Comparison of ENCODE assay signal across 1 cellular context in the genomic region with DNA sequence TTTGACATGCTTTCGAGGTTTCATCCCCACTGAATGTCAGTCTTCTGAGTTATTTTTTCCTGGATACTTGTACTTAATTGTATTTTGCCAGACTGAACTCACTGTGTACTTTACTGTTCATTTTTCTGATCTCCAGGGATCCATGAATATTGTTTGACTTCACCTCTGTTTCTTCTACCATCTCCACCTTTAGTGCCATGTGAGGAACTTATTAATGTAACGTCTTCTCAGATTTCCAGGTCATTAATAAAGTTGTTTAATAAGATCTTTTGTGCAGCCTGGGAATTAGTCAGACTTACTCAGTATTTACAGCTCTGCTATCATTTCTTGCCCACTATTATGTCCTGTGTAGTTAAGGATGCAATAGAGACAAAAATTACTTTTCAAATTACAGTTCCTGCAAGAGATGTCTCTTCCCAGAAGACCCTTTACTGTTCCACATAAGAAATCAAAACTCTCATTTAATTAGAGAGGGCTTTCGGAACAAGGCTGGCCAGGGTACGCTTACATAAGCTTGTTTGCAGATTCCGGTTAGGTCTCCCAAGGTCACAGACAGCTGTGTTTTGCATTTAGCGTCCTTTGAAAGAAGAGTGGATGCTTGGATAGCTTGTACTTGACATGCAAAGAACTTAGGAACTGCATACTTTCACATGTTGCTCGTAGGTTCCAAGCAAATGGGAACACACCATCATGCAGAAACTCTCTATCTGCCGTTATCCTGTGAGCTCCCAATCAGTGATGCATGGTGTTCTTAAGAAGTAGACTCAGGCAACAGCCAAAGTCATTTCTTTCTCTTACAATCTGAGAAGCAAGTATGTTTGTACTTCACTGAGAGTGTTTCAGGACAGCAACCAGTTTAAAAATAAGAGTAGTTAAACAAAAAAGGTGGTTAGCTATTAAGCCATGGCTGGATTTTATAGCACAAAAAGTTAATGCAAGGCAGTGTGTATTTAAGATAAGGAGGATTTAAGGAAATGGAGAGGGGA.
TF ChIP-seq lines count a peak whose summit lies in the region.

No MANE protein-coding gene starts in this region.

TF ChIP-seq in HepG2, 621 proteins besides CTCF, POLR2A, EP300 and RAD21 (continued from another document and continues in another):
- TF ChIP-seq NCOR1 (IDR thresholded peaks at IDR 0.05; ENCODE audit: borderline replicate concordance, low read length) (peak; percentile 70), GATAD1 (CRISPR knock-in tag; IDR thresholded peaks at IDR 0.05) (peak; percentile 66; the same call in 1 of the 2 replicates), ZNF468 (CRISPR knock-in tag; IDR thresholded peaks at IDR 0.05) (no peak), ZMYM4 (CRISPR knock-in tag; IDR thresholded peaks at IDR 0.05) (peak; percentile 77), ARNT2 (CRISPR knock-in tag; IDR thresholded peaks at IDR 0.05; ENCODE audit: low read depth) (no peak), YEATS4 (CRISPR knock-in tag; IDR thresholded peaks at IDR 0.05; ENCODE audit: borderline replicate concordance) (0 out of 2 replicates have a peak, but pooled peaks have one; percentile 36), GATAD2A (CRISPR knock-in tag; IDR thresholded peaks at IDR 0.05) (peak; percentile 95), ZNF556 (CRISPR knock-in tag; IDR thresholded peaks at IDR 0.05; ENCODE audit: borderline replicate concordance) (peak; percentile 27; the same call in 1 of the 2 replicates), SP1 (IDR thresholded peaks at IDR 0.05) (no peak), SP1 (CRISPR knock-in tag; IDR thresholded peaks at IDR 0.05) (no peak), MED13 (CRISPR knock-in tag; IDR thresholded peaks at IDR 0.05) (peak; percentile 88), JUNB (CRISPR knock-in tag; IDR thresholded peaks at IDR 0.05; ENCODE audit: borderline replicate concordance) (no peak), NFYB (CRISPR knock-in tag; IDR thresholded peaks at IDR 0.05) (no peak), PHF21A (CRISPR knock-in tag; IDR thresholded peaks at IDR 0.05) (peak; percentile 79; the same call in 1 of the 2 replicates), ZNF136 (CRISPR knock-in tag; IDR thresholded peaks at IDR 0.05; ENCODE audit: low read depth) (0 out of 2 replicates have a peak, but pooled peaks have one; percentile 44), ZC3H4 (CRISPR knock-in tag; IDR thresholded peaks at IDR 0.05; ENCODE audit: borderline replicate concordance) (peak; percentile 80; the same call in 1 of the 2 replicates), SMARCE1 (IDR thresholded peaks at IDR 0.05; ENCODE audit: borderline replicate concordance) (no peak), NR2F6 (IDR thresholded peaks at IDR 0.05) (peak; percentile 83), NR2F6 (CRISPR knock-in tag; IDR thresholded peaks at IDR 0.05) (peak; percentile 82), RXRB (CRISPR knock-in tag; IDR thresholded peaks at IDR 0.05; ENCODE audit: borderline replicate concordance) (peak; percentile 97), HOXA7 (CRISPR knock-in tag; IDR thresholded peaks at IDR 0.05) (no peak), RFX1 (IDR thresholded peaks at IDR 0.05) (no peak), ZNF33A (CRISPR knock-in tag; IDR thresholded peaks at IDR 0.05; ENCODE audit: borderline replicate concordance) (no peak), HNF4G (IDR thresholded peaks at IDR 0.05; ENCODE audit: borderline replicate concordance, low read depth, low read length) (peak; percentile 21; the same call in 1 of the 2 replicates), HNF4G (CRISPR knock-in tag; IDR thresholded peaks at IDR 0.05; ENCODE audit: borderline replicate concordance, low read depth) (no peak), ELF3 (CRISPR knock-in tag; IDR thresholded peaks at IDR 0.05) (peak; percentile 87), ZNF564 (CRISPR knock-in tag; IDR thresholded peaks at IDR 0.05) (peak; percentile 57; the same call in 1 of the 2 replicates), REL (CRISPR knock-in tag; conservative IDR thresholded peaks at IDR 0.05) (no peak), RBAK (CRISPR knock-in tag; IDR thresholded peaks at IDR 0.05) (no peak), MIXL1 (CRISPR knock-in tag; IDR thresholded peaks at IDR 0.05) (peak; percentile 98), WIZ (CRISPR knock-in tag; IDR thresholded peaks at IDR 0.05) (no peak)
- TF ChIP-seq, protein P1, sequence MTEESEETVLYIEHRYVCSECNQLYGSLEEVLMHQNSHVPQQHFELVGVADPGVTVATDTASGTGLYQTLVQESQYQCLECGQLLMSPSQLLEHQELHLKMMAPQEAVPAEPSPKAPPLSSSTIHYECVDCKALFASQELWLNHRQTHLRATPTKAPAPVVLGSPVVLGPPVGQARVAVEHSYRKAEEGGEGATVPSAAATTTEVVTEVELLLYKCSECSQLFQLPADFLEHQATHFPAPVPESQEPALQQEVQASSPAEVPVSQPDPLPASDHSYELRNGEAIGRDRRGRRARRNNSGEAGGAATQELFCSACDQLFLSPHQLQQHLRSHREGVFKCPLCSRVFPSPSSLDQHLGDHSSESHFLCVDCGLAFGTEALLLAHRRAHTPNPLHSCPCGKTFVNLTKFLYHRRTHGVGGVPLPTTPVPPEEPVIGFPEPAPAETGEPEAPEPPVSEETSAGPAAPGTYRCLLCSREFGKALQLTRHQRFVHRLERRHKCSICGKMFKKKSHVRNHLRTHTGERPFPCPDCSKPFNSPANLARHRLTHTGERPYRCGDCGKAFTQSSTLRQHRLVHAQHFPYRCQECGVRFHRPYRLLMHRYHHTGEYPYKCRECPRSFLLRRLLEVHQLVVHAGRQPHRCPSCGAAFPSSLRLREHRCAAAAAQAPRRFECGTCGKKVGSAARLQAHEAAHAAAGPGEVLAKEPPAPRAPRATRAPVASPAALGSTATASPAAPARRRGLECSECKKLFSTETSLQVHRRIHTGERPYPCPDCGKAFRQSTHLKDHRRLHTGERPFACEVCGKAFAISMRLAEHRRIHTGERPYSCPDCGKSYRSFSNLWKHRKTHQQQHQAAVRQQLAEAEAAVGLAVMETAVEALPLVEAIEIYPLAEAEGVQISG (CRISPR knock-in tag; IDR thresholded peaks at IDR 0.05): peak; percentile 59
- TF ChIP-seq, protein P2, sequence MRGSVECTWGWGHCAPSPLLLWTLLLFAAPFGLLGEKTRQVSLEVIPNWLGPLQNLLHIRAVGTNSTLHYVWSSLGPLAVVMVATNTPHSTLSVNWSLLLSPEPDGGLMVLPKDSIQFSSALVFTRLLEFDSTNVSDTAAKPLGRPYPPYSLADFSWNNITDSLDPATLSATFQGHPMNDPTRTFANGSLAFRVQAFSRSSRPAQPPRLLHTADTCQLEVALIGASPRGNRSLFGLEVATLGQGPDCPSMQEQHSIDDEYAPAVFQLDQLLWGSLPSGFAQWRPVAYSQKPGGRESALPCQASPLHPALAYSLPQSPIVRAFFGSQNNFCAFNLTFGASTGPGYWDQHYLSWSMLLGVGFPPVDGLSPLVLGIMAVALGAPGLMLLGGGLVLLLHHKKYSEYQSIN (CRISPR knock-in tag; IDR thresholded peaks at IDR 0.05; ENCODE audit: borderline replicate concordance): no peak
- TF ChIP-seq, protein P3, sequence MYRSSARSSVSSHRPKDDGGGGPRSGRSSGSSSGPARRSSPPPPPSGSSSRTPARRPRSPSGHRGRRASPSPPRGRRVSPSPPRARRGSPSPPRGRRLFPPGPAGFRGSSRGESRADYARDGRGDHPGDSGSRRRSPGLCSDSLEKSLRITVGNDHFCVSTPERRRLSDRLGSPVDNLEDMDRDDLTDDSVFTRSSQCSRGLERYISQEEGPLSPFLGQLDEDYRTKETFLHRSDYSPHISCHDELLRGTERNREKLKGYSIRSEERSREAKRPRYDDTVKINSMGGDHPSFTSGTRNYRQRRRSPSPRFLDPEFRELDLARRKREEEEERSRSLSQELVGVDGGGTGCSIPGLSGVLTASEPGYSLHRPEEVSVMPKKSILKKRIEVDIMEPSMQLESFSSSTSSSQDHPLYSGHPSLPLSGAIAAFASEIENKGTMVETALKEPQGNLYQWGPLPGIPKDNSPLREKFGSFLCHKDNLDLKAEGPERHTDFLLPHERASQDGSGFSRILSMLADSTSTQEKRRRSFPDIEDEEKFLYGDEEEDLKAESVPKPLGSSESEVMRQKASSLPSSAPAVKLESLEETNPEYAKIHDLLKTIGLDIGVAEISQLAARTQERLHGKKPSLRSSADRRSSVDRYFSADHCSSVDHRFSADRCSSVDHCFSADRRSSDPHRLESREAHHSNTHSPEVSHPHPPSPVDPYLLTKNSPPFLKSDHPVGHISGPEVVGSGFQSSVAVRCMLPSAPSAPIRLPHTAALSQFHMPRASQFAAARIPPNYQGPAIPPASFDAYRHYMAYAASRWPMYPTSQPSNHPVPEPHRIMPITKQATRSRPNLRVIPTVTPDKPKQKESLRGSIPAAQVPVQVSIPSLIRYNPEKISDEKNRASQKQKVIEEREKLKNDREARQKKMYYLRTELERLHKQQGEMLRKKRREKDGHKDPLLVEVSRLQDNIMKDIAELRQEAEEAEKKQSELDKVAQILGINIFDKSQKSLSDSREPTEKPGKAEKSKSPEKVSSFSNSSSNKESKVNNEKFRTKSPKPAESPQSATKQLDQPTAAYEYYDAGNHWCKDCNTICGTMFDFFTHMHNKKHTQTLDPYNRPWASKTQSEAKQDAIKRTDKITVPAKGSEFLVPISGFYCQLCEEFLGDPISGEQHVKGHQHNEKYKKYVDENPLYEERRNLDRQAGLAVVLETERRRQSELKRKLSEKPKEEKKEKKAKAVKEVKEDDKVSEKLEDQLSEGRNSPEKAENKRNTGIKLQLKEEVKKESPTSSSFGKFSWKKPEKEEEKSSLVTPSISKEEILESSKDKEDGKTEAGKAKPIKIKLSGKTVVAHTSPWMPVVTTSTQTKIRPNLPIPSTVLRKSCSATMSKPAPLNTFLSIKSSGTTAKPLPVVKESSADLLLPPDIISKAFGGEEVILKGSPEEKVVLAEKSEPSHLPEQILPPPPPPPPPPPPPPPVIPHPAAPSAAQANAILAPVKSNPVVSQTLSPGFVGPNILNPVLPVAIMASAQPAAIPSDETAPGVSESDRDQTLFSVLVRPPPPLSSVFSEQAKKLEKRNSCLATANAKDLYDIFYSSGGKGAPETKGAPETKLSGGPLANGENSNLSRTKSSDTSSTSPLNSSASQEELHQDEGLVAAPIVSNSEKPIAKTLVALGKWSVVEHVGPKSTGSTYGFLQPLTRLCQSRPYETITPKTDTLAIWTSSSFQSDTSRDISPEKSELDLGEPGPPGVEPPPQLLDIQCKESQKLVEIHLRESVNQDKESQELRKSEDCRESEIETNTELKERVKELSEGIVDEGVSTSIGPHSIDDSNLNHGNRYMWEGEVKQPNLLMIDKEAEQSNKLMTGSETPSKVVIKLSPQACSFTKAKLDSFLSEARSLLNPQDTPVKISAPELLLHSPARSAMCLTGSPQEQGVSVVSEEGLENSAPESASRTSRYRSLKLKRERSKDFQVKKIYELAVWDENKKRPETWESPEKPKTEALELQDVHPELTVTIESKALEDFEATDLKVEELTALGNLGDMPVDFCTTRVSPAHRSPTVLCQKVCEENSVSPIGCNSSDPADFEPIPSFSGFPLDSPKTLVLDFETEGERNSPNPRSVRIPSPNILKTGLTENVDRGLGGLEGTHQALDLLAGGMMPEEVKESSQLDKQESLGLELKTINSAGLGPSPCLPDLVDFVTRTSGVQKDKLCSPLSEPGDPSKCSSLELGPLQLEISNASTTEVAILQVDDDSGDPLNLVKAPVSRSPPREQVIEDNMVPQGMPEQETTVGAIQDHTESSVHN (CRISPR knock-in tag; IDR thresholded peaks at IDR 0.05): no peak
- TF ChIP-seq, protein P4, sequence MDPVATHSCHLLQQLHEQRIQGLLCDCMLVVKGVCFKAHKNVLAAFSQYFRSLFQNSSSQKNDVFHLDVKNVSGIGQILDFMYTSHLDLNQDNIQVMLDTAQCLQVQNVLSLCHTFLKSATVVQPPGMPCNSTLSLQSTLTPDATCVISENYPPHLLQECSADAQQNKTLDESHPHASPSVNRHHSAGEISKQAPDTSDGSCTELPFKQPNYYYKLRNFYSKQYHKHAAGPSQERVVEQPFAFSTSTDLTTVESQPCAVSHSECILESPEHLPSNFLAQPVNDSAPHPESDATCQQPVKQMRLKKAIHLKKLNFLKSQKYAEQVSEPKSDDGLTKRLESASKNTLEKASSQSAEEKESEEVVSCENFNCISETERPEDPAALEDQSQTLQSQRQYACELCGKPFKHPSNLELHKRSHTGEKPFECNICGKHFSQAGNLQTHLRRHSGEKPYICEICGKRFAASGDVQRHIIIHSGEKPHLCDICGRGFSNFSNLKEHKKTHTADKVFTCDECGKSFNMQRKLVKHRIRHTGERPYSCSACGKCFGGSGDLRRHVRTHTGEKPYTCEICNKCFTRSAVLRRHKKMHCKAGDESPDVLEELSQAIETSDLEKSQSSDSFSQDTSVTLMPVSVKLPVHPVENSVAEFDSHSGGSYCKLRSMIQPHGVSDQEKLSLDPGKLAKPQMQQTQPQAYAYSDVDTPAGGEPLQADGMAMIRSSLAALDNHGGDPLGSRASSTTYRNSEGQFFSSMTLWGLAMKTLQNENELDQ (CRISPR knock-in tag; IDR thresholded peaks at IDR 0.05; ENCODE audit: borderline replicate concordance): no peak
- TF ChIP-seq, protein P5, sequence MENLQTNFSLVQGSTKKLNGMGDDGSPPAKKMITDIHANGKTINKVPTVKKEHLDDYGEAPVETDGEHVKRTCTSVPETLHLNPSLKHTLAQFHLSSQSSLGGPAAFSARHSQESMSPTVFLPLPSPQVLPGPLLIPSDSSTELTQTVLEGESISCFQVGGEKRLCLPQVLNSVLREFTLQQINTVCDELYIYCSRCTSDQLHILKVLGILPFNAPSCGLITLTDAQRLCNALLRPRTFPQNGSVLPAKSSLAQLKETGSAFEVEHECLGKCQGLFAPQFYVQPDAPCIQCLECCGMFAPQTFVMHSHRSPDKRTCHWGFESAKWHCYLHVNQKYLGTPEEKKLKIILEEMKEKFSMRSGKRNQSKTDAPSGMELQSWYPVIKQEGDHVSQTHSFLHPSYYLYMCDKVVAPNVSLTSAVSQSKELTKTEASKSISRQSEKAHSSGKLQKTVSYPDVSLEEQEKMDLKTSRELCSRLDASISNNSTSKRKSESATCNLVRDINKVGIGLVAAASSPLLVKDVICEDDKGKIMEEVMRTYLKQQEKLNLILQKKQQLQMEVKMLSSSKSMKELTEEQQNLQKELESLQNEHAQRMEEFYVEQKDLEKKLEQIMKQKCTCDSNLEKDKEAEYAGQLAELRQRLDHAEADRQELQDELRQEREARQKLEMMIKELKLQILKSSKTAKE (CRISPR knock-in tag; IDR thresholded peaks at IDR 0.05; ENCODE audit: borderline replicate concordance): peak; percentile 77; the same call in 1 of the 2 replicates
- TF ChIP-seq, protein P6, sequence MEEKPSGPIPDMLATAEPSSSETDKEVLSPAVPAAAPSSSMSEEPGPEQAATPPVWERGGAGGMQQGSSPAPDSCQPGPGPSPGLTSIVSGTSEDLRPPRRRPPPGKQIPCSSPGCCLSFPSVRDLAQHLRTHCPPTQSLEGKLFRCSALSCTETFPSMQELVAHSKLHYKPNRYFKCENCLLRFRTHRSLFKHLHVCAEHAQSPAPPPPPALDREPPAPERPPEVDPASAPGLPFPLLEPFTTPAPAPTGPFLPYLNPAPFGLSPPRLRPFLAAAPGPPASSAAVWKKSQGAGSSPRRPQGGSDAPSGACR (CRISPR knock-in tag; IDR thresholded peaks at IDR 0.05): 0 out of 2 replicates have a peak, but pooled peaks have one; percentile 25
- TF ChIP-seq, protein P7, sequence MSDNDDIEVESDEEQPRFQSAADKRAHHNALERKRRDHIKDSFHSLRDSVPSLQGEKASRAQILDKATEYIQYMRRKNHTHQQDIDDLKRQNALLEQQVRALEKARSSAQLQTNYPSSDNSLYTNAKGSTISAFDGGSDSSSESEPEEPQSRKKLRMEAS (IDR thresholded peaks at IDR 0.05): peak; percentile 74
